2 cellular contexts compared by ENCODE assay signal in genomic region chr3:137572931-137573330, GRCh38.
TF ChIP-seq lines count a peak whose summit lies in the region.

No MANE protein-coding gene starts in this region.

TF ChIP-seq in GM23338, 12 proteins besides CTCF, POLR2A, EP300 and RAD21:
- TF ChIP-seq REST (IDR thresholded peaks at IDR 0.05; ENCODE audit: unreplicated experiment): no peak
- TF ChIP-seq EZH2 (IDR thresholded peaks at IDR 0.05; ENCODE audit: low read depth, unreplicated experiment): no peak
- TF ChIP-seq CREB1 (CRISPR knock-in tag; IDR thresholded peaks at IDR 0.05; ENCODE audit: low read depth): no peak
- no peak for TF ChIP-seq ETS1 (IDR thresholded peaks at IDR 0.05)
- no peak for TF ChIP-seq POLR2AphosphoS5 (IDR thresholded peaks at IDR 0.05; ENCODE audit: low read depth)
- no peak for TF ChIP-seq NANOG (IDR thresholded peaks at IDR 0.05; ENCODE audit: borderline replicate concordance)
- TF ChIP-seq ZNF331 (CRISPR knock-in tag; IDR thresholded peaks at IDR 0.05; ENCODE audit: low read depth): no peak
- no peak for TF ChIP-seq STAT1 (IDR thresholded peaks at IDR 0.05; ENCODE audit: unreplicated experiment)
- TF ChIP-seq JUNB (IDR thresholded peaks at IDR 0.05; ENCODE audit: unreplicated experiment): no peak
- TF ChIP-seq ZNF462 (CRISPR knock-in tag; IDR thresholded peaks at IDR 0.05): no peak
- no peak for TF ChIP-seq EZH2phosphoT487 (IDR thresholded peaks at IDR 0.05; ENCODE audit: unreplicated experiment)
- no peak for TF ChIP-seq ZNF114 (CRISPR knock-in tag; IDR thresholded peaks at IDR 0.05)

TF ChIP-seq in H1, 55 proteins besides CTCF, POLR2A, EP300 and RAD21 (continued from another document):
- TF ChIP-seq ATF2 (IDR thresholded peaks at IDR 0.05; ENCODE audit: low read length) (no peak), SP2 (IDR thresholded peaks at IDR 0.05; ENCODE audit: low read length) (no peak), MAFK (IDR thresholded peaks at IDR 0.05; ENCODE audit: low read depth, low read length) (no peak), PHF8 (conservative IDR thresholded peaks at IDR 0.05; ENCODE audit: low read depth, low read length) (no peak), BACH1 (IDR thresholded peaks at IDR 0.05; ENCODE audit: low read length) (no peak), CHD2 (IDR thresholded peaks at IDR 0.05; ENCODE audit: low read length) (no peak), HDAC6 (IDR thresholded peaks at IDR 0.05; ENCODE audit: low read depth, low read length) (no peak)
